ENCODE assay signal across 1 cellular context in the genomic region with DNA sequence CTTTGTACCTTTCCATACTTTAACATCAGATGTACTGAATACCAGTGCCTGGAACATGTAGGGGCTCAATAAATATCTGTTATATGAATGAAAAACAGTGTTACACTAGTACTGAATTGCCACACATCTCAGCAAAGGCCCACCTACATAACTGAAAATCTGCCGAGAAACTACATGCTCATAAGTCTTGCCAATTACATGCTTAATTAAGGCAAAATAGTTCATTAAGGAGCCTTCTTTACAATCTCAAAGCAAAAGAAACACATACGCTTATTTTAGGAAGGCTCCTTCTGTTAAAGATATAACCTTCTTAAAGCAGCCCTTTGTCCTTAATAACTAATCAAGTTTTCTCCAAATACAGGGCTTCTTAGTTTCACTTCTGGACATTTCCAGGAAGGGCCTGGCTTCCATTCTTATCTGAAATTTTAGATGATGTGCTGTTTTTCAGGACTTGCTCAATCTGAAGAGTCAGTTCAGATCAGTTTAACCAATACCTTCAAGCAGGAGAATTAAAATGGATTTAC.
TF ChIP-seq lines count a peak whose summit lies in the region.

No MANE protein-coding gene starts in this region.

TF ChIP-seq in endothelial cell of umbilical vein, 7 proteins besides CTCF, POLR2A, EP300 and RAD21 (continued from another document):
- no peak for TF ChIP-seq MYC (IDR thresholded peaks at IDR 0.05; ENCODE audit: low read depth, low read length)
- TF ChIP-seq FOS (IDR thresholded peaks at IDR 0.05; ENCODE audit: borderline replicate concordance, insufficient read depth, low read length), result no peak
- no peak for TF ChIP-seq POLR2AphosphoS5 (IDR thresholded peaks at IDR 0.05; ENCODE audit: insufficient read depth, low read depth, low read length)
